ENCODE assay signal across 1 cellular context in the genomic region with DNA sequence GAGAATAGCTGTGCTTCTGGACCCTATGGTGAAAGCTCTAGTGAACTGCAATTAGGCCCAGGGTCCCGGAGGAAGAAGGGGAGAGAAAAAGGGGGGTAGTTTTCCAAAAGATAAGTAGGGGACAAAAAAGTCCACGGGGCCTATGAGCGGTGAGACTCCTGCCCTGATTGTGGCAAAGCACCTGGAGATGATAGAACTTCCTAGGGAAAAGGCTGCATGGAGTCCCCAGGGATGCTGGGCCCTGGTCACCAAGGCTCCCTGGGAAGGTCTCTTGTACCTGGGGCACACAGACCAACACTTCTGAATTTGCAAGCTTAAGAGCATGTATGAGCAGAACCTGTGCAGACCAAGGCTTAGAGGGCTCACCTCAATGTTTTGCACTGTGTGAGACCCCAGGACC.
TF ChIP-seq lines count a peak whose summit lies in the region.

No MANE protein-coding gene starts in this region.

TF ChIP-seq in IMR-90, 13 proteins besides CTCF, POLR2A, EP300 and RAD21:
- TF ChIP-seq NFE2L2 (IDR thresholded peaks at IDR 0.05; ENCODE audit: low read depth, low read length) (no peak), CEBPB (IDR thresholded peaks at IDR 0.05; ENCODE audit: low read depth, low read length) (no peak), RCOR1 (IDR thresholded peaks at IDR 0.05; ENCODE audit: insufficient replicate concordance, low read length) (no peak), FOS (IDR thresholded peaks at IDR 0.05; ENCODE audit: low read depth, low read length) (no peak), CHD1 (IDR thresholded peaks at IDR 0.05; ENCODE audit: low read depth, low read length) (no peak), MAFK (IDR thresholded peaks at IDR 0.05; ENCODE audit: low read depth, low read length) (no peak), BHLHE40 (IDR thresholded peaks at IDR 0.05; ENCODE audit: low read depth, low read length) (no peak)
- TF ChIP-seq, protein P1, sequence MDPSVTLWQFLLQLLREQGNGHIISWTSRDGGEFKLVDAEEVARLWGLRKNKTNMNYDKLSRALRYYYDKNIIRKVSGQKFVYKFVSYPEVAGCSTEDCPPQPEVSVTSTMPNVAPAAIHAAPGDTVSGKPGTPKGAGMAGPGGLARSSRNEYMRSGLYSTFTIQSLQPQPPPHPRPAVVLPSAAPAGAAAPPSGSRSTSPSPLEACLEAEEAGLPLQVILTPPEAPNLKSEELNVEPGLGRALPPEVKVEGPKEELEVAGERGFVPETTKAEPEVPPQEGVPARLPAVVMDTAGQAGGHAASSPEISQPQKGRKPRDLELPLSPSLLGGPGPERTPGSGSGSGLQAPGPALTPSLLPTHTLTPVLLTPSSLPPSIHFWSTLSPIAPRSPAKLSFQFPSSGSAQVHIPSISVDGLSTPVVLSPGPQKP (IDR thresholded peaks at IDR 0.05; ENCODE audit: borderline replicate concordance, low read depth, low read length), result no peak
